2 cellular contexts compared by ENCODE assay signal in the genomic region with DNA sequence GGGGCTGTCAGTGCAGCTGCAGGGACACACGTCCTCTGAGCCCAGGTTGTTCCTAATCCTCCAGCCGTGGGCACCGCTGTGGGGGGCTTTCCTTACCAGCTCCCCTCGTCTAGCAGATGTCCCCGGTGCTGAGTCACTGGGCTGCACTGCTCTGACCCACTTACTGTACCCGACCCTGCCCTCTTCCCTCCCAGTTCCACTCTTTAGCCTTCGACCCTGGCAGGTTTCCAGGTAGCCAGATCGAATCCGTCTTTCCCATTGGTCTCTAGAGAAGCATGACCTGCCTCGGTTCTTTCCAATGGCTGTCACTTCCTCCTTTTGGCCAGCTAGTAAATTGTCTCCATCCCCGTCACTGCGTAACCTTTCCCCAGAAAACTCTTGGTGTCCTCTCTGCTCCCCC.
TF ChIP-seq lines count a peak whose summit lies in the region.

No MANE protein-coding gene starts in this region.

TF ChIP-seq in liver, 16 proteins besides CTCF, POLR2A, EP300 and RAD21 (continued from another document):
- TF ChIP-seq, protein P1, sequence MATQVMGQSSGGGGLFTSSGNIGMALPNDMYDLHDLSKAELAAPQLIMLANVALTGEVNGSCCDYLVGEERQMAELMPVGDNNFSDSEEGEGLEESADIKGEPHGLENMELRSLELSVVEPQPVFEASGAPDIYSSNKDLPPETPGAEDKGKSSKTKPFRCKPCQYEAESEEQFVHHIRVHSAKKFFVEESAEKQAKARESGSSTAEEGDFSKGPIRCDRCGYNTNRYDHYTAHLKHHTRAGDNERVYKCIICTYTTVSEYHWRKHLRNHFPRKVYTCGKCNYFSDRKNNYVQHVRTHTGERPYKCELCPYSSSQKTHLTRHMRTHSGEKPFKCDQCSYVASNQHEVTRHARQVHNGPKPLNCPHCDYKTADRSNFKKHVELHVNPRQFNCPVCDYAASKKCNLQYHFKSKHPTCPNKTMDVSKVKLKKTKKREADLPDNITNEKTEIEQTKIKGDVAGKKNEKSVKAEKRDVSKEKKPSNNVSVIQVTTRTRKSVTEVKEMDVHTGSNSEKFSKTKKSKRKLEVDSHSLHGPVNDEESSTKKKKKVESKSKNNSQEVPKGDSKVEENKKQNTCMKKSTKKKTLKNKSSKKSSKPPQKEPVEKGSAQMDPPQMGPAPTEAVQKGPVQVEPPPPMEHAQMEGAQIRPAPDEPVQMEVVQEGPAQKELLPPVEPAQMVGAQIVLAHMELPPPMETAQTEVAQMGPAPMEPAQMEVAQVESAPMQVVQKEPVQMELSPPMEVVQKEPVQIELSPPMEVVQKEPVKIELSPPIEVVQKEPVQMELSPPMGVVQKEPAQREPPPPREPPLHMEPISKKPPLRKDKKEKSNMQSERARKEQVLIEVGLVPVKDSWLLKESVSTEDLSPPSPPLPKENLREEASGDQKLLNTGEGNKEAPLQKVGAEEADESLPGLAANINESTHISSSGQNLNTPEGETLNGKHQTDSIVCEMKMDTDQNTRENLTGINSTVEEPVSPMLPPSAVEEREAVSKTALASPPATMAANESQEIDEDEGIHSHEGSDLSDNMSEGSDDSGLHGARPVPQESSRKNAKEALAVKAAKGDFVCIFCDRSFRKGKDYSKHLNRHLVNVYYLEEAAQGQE (IDR thresholded peaks at IDR 0.05): peak; percentile 35
- peak; percentile 48 to 82 for TF ChIP-seq HNF4A (conservative IDR thresholded peaks at IDR 0.05)
- TF ChIP-seq, protein P2, sequence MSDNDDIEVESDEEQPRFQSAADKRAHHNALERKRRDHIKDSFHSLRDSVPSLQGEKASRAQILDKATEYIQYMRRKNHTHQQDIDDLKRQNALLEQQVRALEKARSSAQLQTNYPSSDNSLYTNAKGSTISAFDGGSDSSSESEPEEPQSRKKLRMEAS (IDR thresholded peaks at IDR 0.05): no peak
- TF ChIP-seq HNF4G (IDR thresholded peaks at IDR 0.05): no peak
- peak in 1 of 2 donors; percentile 42 for TF ChIP-seq JUND (IDR thresholded peaks at IDR 0.05)
- TF ChIP-seq GABPA (IDR thresholded peaks at IDR 0.05 in 1 of 2, conservative IDR thresholded peaks at IDR 0.05 in 1 of 2): no peak

TF ChIP-seq in HepG2, 621 proteins besides CTCF, POLR2A, EP300 and RAD21 (continued from another document):
- TF ChIP-seq, protein P3, sequence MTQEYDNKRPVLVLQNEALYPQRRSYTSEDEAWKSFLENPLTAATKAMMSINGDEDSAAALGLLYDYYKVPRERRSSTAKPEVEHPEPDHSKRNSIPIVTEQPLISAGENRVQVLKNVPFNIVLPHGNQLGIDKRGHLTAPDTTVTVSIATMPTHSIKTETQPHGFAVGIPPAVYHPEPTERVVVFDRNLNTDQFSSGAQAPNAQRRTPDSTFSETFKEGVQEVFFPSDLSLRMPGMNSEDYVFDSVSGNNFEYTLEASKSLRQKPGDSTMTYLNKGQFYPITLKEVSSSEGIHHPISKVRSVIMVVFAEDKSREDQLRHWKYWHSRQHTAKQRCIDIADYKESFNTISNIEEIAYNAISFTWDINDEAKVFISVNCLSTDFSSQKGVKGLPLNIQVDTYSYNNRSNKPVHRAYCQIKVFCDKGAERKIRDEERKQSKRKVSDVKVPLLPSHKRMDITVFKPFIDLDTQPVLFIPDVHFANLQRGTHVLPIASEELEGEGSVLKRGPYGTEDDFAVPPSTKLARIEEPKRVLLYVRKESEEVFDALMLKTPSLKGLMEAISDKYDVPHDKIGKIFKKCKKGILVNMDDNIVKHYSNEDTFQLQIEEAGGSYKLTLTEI (CRISPR knock-in tag; conservative IDR thresholded peaks at IDR 0.05): no peak
- no peak for TF ChIP-seq SRY (CRISPR knock-in tag; IDR thresholded peaks at IDR 0.05)
- TF ChIP-seq, protein P4, sequence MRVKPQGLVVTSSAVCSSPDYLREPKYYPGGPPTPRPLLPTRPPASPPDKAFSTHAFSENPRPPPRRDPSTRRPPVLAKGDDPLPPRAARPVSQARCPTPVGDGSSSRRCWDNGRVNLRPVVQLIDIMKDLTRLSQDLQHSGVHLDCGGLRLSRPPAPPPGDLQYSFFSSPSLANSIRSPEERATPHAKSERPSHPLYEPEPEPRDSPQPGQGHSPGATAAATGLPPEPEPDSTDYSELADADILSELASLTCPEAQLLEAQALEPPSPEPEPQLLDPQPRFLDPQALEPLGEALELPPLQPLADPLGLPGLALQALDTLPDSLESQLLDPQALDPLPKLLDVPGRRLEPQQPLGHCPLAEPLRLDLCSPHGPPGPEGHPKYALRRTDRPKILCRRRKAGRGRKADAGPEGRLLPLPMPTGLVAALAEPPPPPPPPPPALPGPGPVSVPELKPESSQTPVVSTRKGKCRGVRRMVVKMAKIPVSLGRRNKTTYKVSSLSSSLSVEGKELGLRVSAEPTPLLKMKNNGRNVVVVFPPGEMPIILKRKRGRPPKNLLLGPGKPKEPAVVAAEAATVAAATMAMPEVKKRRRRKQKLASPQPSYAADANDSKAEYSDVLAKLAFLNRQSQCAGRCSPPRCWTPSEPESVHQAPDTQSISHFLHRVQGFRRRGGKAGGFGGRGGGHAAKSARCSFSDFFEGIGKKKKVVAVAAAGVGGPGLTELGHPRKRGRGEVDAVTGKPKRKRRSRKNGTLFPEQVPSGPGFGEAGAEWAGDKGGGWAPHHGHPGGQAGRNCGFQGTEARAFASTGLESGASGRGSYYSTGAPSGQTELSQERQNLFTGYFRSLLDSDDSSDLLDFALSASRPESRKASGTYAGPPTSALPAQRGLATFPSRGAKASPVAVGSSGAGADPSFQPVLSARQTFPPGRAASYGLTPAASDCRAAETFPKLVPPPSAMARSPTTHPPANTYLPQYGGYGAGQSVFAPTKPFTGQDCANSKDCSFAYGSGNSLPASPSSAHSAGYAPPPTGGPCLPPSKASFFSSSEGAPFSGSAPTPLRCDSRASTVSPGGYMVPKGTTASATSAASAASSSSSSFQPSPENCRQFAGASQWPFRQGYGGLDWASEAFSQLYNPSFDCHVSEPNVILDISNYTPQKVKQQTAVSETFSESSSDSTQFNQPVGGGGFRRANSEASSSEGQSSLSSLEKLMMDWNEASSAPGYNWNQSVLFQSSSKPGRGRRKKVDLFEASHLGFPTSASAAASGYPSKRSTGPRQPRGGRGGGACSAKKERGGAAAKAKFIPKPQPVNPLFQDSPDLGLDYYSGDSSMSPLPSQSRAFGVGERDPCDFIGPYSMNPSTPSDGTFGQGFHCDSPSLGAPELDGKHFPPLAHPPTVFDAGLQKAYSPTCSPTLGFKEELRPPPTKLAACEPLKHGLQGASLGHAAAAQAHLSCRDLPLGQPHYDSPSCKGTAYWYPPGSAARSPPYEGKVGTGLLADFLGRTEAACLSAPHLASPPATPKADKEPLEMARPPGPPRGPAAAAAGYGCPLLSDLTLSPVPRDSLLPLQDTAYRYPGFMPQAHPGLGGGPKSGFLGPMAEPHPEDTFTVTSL (CRISPR knock-in tag; IDR thresholded peaks at IDR 0.05; ENCODE audit: borderline replicate concordance): no peak
- no peak for TF ChIP-seq SMAD3 (CRISPR knock-in tag; IDR thresholded peaks at IDR 0.05)
- no peak for TF ChIP-seq FOXM1 (CRISPR knock-in tag; IDR thresholded peaks at IDR 0.05)
- no peak for TF ChIP-seq STAT5B (CRISPR knock-in tag; IDR thresholded peaks at IDR 0.05)
- no peak for TF ChIP-seq CHCHD3 (CRISPR knock-in tag; IDR thresholded peaks at IDR 0.05)
- TF ChIP-seq TAF15 (IDR thresholded peaks at IDR 0.05; ENCODE audit: low read depth, low read length, poor library complexity, severe bottlenecking): no peak
- TF ChIP-seq ZNF451 (CRISPR knock-in tag; IDR thresholded peaks at IDR 0.05): no peak
- no peak for TF ChIP-seq CENPX (CRISPR knock-in tag; IDR thresholded peaks at IDR 0.05)
- TF ChIP-seq ZC3H4 (CRISPR knock-in tag; IDR thresholded peaks at IDR 0.05; ENCODE audit: borderline replicate concordance): no peak
- no peak for TF ChIP-seq ZNF773 (CRISPR knock-in tag; IDR thresholded peaks at IDR 0.05; ENCODE audit: borderline replicate concordance)
- TF ChIP-seq ZNF839 (CRISPR knock-in tag; IDR thresholded peaks at IDR 0.05; ENCODE audit: borderline replicate concordance): no peak
